18 cellular contexts compared by ENCODE assay signal in genomic region chr9:128805661-128806060, GRCh38. TPM values are rescaled to one million over a fixed set of nuclear protein-coding genes. Genes with fewer than 3 reads are reported as not detected.
DNase-seq lines count a peak whose midpoint lies in the region; ATAC-seq and TF ChIP-seq lines count a peak whose summit lies in the region.
"Had no signal": no experiment of that assay in that cellular context is flagged by ENCODE, and none has a peak within 500 bp of the region (broad histone marks: within the 10 kb centered on the region; RNA-seq: fewer than 3 reads in every experiment).

No MANE protein-coding gene starts in this region.

- DNase-seq in Right ventricle myocardium inferior (ENCODE audit: missing footprints) (peak; percentile 23), heart right ventricle (no peak), inferior parietal cortex (ENCODE audit: extremely low spot score) (peak; percentile 13), pons (ENCODE audit: low spot score) (peak; percentile 62), chondrocyte (ENCODE audit: low spot score) (no peak), NCI-H2081 treated with DMSO at 0.1 percent for 48 hours (lab: John Stamatoyannopoulos, UW) (no peak), omental fat pad (ENCODE audit: low spot score) (no peak)
- no peak for DNase-seq in activated T-cell treated with anti-CD3 and anti-CD28 coated beads, Interleukin-2, amount 50 U/mL, for 1 hour
- DNase-seq: CD8-positive, alpha-beta T cell; DMS79; NCI-H1930; NCI-H2171; NCI-H446 treated with DMSO at 0.1 percent for 48 hours; NK-92 treated with Interleukin-12 subunit alpha and Interleukin-12 subunit beta, amount 100 ng/mL, for 24 hours; RPMI8226 had no signal

- no peaks in the 10 kb centered on the region for H3K4me1 Mint-ChIP-seq in chondrocyte (ENCODE audit: low read depth)
- H3K4me1 Mint-ChIP-seq: IgD-negative memory B cell had no signal

- no peak overlapping the region for H3K27ac Mint-ChIP-seq in chondrocyte (ENCODE audit: unreplicated experiment)
- H3K27ac Mint-ChIP-seq: CD8-positive, alpha-beta T cell had no signal

- WGBS in heart right ventricle, 2 donors = 85 to 87% methylated on average over 14 of the region's 14 CpGs

- no peak overlapping the region for H3K4me3 Mint-ChIP-seq in chondrocyte (ENCODE audit: unreplicated experiment)
- H3K4me3 Mint-ChIP-seq: CD8-positive, alpha-beta T cell; IgD-negative memory B cell had no signal

- H3K9me3 ChIP-seq in heart right ventricle = no peaks in the 10 kb centered on the region
- H3K9me3 ChIP-seq: BLaER1, HAP-1 had no signal

- ATAC-seq in Right ventricle myocardium inferior (no peak), heart right ventricle (no peak), omental fat pad (ENCODE audit: low FRiP score) (no peak)
- ATAC-seq: CD8-positive, alpha-beta T cell had no signal

- no peaks in the 10 kb centered on the region for H3K27me3 ChIP-seq in heart right ventricle
- H3K27me3 ChIP-seq: BLaER1 had no signal

- peaks cover 0 to 88% (median 43%) of the 10 kb centered on the region in 9 donors for H3K36me3 ChIP-seq in heart right ventricle

- TF ChIP-seq CTCF in heart right ventricle (IDR thresholded peaks at IDR 0.05) (no peak), chondrocyte (IDR thresholded peaks at IDR 0.05) (no peak), omental fat pad (IDR thresholded peaks at IDR 0.05) (no peak)

- intact Hi-C loops in Right ventricle myocardium inferior (cut with DNase I) (no loop called here), heart right ventricle (cut with DNase I) (no loop called here)

- no peak overlapping the region for H3K27ac ChIP-seq in heart right ventricle
- H3K27ac ChIP-seq: BLaER1 had no signal

- no peaks in the 10 kb centered on the region for H3K27me3 Mint-ChIP-seq in chondrocyte (ENCODE audit: low read depth)
- H3K27me3 Mint-ChIP-seq: IgD-negative memory B cell had no signal

- H3K4me3 ChIP-seq in heart right ventricle = no peak overlapping the region
- H3K4me3 ChIP-seq: BLaER1, HAP-1 had no signal

- no peaks in the 10 kb centered on the region for H3K4me1 ChIP-seq in heart right ventricle
- H3K4me1 ChIP-seq: BLaER1, HAP-1 had no signal

- no peaks in the 10 kb centered on the region for H3K9me3 Mint-ChIP-seq in chondrocyte (ENCODE audit: low read depth)
- H3K9me3 Mint-ChIP-seq: CD8-positive, alpha-beta T cell; IgD-negative memory B cell had no signal

- H3K36me3 Mint-ChIP-seq in chondrocyte (ENCODE audit: low read depth) = peaks cover 33% of the 10 kb centered on the region

RNA-seq across cellular contexts. Expression of gene ENDOG, which starts 12.6 kb away (rescaled TPM):
- total RNA-seq in Right ventricle myocardium inferior (84.4 TPM), heart right ventricle (10 to 100 TPM; 40.9 to 97.2 (median 52.0) TPM), chondrocyte (22.3 to 24.6 TPM (median 23.1 TPM) in 3 replicates), omental fat pad (10 to 100 TPM; 14.1 to 29.9 (median 20.3) TPM)
- 10 to 100 TPM; 51.3 to 98.8 TPM for polyA plus RNA-seq in heart right ventricle

RNA-seq across cellular contexts. Expression of gene TBC1D13, which starts 18.6 kb away (rescaled TPM):
- total RNA-seq in Right ventricle myocardium inferior (16.6 TPM), heart right ventricle (10 to 100 TPM; 15.0 to 21.3 (median 17.8) TPM), chondrocyte (23.5 to 32.1 TPM (median 26.5 TPM) in 3 replicates), omental fat pad (10 to 100 TPM; 12.1 to 21.4 (median 14.9) TPM)
- polyA plus RNA-seq in heart right ventricle = 10 to 100 TPM; 12.3 to 13.5 TPM

RNA-seq across cellular contexts. Expression of gene SPOUT1, which starts 23.9 kb away (rescaled TPM):
- total RNA-seq in Right ventricle myocardium inferior (17.4 TPM), heart right ventricle (10 to 100 TPM in 9 of 10 donors, 1 to 10 TPM in 1; 9.9 to 22.1 (median 16.4) TPM), chondrocyte (25.6 to 27.6 TPM (median 26.3 TPM) in 3 replicates), omental fat pad (10 to 100 TPM; 15.1 to 25.1 (median 21.2) TPM)
- 10 to 100 TPM; 20.8 to 22.4 TPM for polyA plus RNA-seq in heart right ventricle

RNA-seq across cellular contexts. Expression of gene ZER1, which starts 33.9 kb away (rescaled TPM):
- total RNA-seq in Right ventricle myocardium inferior = 51.5 TPM
- total RNA-seq in heart right ventricle = 10 to 100 TPM; 51.8 to 71.1 (median 60.9) TPM
- 10 to 100 TPM; 24.3 to 36.3 TPM for polyA plus RNA-seq in heart right ventricle
- total RNA-seq in chondrocyte = 33.0 to 42.7 TPM (median 33.8 TPM) in 3 replicates
- 10 to 100 TPM; 20.9 to 43.1 (median 30.7) TPM for total RNA-seq in omental fat pad

Comparison
In these comparisons a context has a peak if more than half of its experiments do, and no peak if none do; other contexts are left out.
1. DNase-seq: peak in Right ventricle myocardium inferior (single experiment), inferior parietal cortex (single experiment) and pons (single experiment); none in heart right ventricle (0 of 2), chondrocyte (single experiment), NCI-H2081 treated with DMSO at 0.1 percent for 48 hours (single experiment), activated T-cell treated with anti-CD3 and anti-CD28 coated beads, Interleukin-2, amount 50 U/mL, for 1 hour (single experiment) and omental fat pad (single experiment).